26 cellular contexts compared by ENCODE assay signal in the genomic region with DNA sequence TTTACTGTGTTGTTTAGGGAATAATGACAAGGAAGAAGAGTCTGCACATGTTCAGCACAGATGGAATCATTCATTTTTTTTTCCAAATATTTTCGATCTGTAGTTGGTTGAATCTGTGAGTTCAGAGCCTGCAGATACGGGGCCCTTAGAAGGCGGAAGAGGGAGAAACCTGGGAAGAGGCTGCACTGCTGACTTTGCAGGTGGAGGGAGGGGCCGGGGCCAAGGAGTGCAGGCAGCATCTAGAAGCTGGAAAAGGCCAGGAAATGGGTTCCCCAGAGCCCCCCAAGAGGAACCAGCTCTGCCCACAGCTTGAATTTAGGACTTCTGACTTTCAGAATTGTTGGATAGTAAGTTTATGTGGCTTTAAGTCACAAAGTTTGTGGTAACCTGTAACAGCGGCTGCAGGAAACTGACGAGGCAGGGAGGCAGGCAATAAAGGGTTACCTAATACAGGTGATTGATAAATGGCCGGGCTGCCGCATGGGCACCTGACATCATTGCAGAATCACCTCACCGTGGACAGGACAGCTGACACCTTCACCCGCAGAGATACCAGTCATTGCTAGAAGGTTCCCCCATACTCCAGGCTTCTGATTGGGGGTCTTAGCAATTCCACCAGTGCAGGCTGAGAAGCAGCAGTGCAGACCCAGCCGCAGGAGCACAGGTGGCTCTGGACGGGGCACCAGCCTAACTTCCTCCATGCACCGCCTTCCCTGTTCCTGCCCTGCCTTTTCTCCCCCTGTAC.
"Had no signal": no experiment of that assay in that cellular context is flagged by ENCODE, and none has a peak within 500 bp of the region (broad histone marks: within the 10 kb centered on the region; RNA-seq: fewer than 3 reads in every experiment).

No MANE protein-coding gene starts in this region.

- H3K4me3 Mint-ChIP-seq: immature natural killer cell; memory B cell; natural killer cell treated with Interleukin-12 subunit alpha and Interleukin-12 subunit beta and Interleukin-15 and Interleukin-18, amount 100 ng/mL, for 72 hours; neural progenitor cell; stimulated activated naive B cell treated with anti-CD40 and anti-IgM and Interleukin-4, amounts not matched to agents 10 μg/mL and 1 μg/mL and 100 μg/mL, for 72 hours; stimulated activated naive CD8-positive, alpha-beta T cell treated with anti-CD3 and anti-CD28 coated beads, Interleukin-15, amount 100 ng/mL, for 72 hours had no signal

- H3K27ac ChIP-seq: epithelial cell of prostate, esophagus muscularis mucosa, gastrocnemius medialis, left ventricle myocardium inferior, lower lobe of right lung, neural progenitor cell, pancreas had no signal

- H3K27ac Mint-ChIP-seq: immature natural killer cell; memory B cell; natural killer cell treated with Interleukin-12 subunit alpha and Interleukin-12 subunit beta and Interleukin-15 and Interleukin-18, amount 100 ng/mL, for 72 hours; neural progenitor cell; progenitor cell of endocrine pancreas; stimulated activated naive B cell treated with anti-CD40 and anti-IgM and Interleukin-4, amounts not matched to agents 10 μg/mL and 1 μg/mL and 100 μg/mL, for 72 hours; stimulated activated naive CD8-positive, alpha-beta T cell treated with anti-CD3 and anti-CD28 coated beads, Interleukin-15, amount 100 ng/mL, for 72 hours had no signal

- H2AFZ ChIP-seq: neural progenitor cell had no signal

- H3K36me3 ChIP-seq: esophagus muscularis mucosa, gastrocnemius medialis, left ventricle myocardium inferior, lower lobe of right lung, neural progenitor cell, pancreas had no signal

- H3K9me3 Mint-ChIP-seq: immature natural killer cell; memory B cell; natural killer cell treated with Interleukin-12 subunit alpha and Interleukin-12 subunit beta and Interleukin-15 and Interleukin-18, amount 100 ng/mL, for 72 hours; stimulated activated naive B cell treated with anti-CD40 and anti-IgM and Interleukin-4, amounts not matched to agents 10 μg/mL and 1 μg/mL and 100 μg/mL, for 72 hours; stimulated activated naive CD8-positive, alpha-beta T cell treated with anti-CD3 and anti-CD28 coated beads, Interleukin-15, amount 100 ng/mL, for 72 hours had no signal

- H3K4me3 ChIP-seq: esophagus muscularis mucosa, gastrocnemius medialis, left ventricle myocardium inferior, lower lobe of right lung, neural progenitor cell, pancreas had no signal

- ATAC-seq: gastrocnemius medialis; left cardiac atrium; lower lobe of right lung; natural killer cell treated with Interleukin-12 subunit alpha and Interleukin-12 subunit beta and Interleukin-15 and Interleukin-18, amount 100 ng/mL, for 72 hours; pancreas; right cardiac atrium; stimulated activated naive B cell treated with anti-CD40 and anti-IgM and Interleukin-4, amounts not matched to agents 10 μg/mL and 1 μg/mL and 100 μg/mL, for 72 hours; stimulated activated naive CD8-positive, alpha-beta T cell treated with anti-CD3 and anti-CD28 coated beads, Interleukin-15, amount 100 ng/mL, for 72 hours had no signal

- H3K36me3 Mint-ChIP-seq: immature natural killer cell; memory B cell; natural killer cell treated with Interleukin-12 subunit alpha and Interleukin-12 subunit beta and Interleukin-15 and Interleukin-18, amount 100 ng/mL, for 72 hours; neural progenitor cell; stimulated activated naive B cell treated with anti-CD40 and anti-IgM and Interleukin-4, amounts not matched to agents 10 μg/mL and 1 μg/mL and 100 μg/mL, for 72 hours had no signal

- H3K4me2 ChIP-seq: neural progenitor cell had no signal

- H3K27me3 ChIP-seq: esophagus muscularis mucosa, pancreas had no signal

- FAIRE-seq: keratinocyte, pancreas, urothelium cell line had no signal

- H3K9me3 ChIP-seq: esophagus muscularis mucosa, gastrocnemius medialis, left ventricle myocardium inferior, lower lobe of right lung, pancreas had no signal

- H3K9ac ChIP-seq: neural progenitor cell had no signal

- H3K4me1 ChIP-seq: esophagus muscularis mucosa, gastrocnemius medialis, left ventricle myocardium inferior, pancreas had no signal

- H3K4me1 Mint-ChIP-seq: immature natural killer cell; memory B cell; stimulated activated naive B cell treated with anti-CD40 and anti-IgM and Interleukin-4, amounts not matched to agents 10 μg/mL and 1 μg/mL and 100 μg/mL, for 72 hours; stimulated activated naive CD8-positive, alpha-beta T cell treated with anti-CD3 and anti-CD28 coated beads, Interleukin-15, amount 100 ng/mL, for 72 hours had no signal

- DNase-seq: cortex of kidney; effector memory CD4-positive, alpha-beta T cell; gastrocnemius medialis; glutamatergic neuron; immature natural killer cell; left cardiac atrium; left ventricle myocardium inferior; lower lobe of right lung; midbrain; occipital lobe; stimulated activated CD4-positive, alpha-beta T cell treated with anti-CD3 and anti-CD28 coated beads, Interleukin-2, amount 100 ng/mL, for 24 hours; stimulated activated CD4-positive, alpha-beta T cell treated with anti-CD3 and anti-CD28 coated beads, Interleukin-4, amount 100 ng/mL, for 4 hours; stimulated activated naive B cell treated with anti-CD40 and anti-IgM and Interleukin-4, amounts not matched to agents 10 μg/mL and 1 μg/mL and 100 μg/mL, for 72 hours; stimulated activated naive CD8-positive, alpha-beta T cell treated with anti-CD3 and anti-CD28 coated beads, Interleukin-15, amount 100 ng/mL, for 72 hours; substantia nigra; trophoblast cell had no signal
